15 cellular contexts compared by ENCODE assay signal in the genomic region with DNA sequence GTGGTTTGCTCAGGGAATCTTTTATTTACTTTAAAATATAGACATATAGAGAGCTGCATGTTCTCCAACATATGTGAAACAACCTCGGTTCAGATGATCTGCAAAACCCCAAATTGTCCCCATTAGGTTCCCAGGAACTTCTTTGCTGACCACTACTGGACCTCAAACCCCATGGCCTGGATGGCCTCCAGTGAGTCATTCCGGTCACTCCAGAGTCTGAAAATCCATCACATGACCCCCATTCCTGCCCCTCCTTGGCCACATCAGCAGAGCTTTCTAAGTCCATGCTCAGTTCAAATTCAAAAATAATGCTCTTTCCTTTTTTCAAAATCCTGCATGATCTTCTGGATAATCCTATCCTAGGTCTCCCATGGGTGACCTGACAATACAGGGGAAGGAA.
"Had no signal": no experiment of that assay in that cellular context is flagged by ENCODE, and none has a peak within 500 bp of the region (broad histone marks: within the 10 kb centered on the region; RNA-seq: fewer than 3 reads in every experiment).

No MANE protein-coding gene starts in this region.

- H3K9ac ChIP-seq: neural progenitor cell had no signal

- H3K4me3 ChIP-seq: esophagus squamous epithelium, neural progenitor cell had no signal

- H3K27me3 ChIP-seq: esophagus squamous epithelium, neural progenitor cell had no signal

- H3K9me3 ChIP-seq: esophagus squamous epithelium had no signal

- H2AFZ ChIP-seq: neural progenitor cell had no signal

- H3K4me2 ChIP-seq: neural progenitor cell had no signal

- ATAC-seq: activated CD4-positive, CD25-positive, alpha-beta regulatory T cell treated with anti-CD3 and anti-CD28 coated beads, Interleukin-2, amount 50 U/mL, for 24 hours; left ventricle myocardium superior; stimulated activated naive B cell treated with anti-CD40 and anti-IgM and Interleukin-4, amounts not matched to agents 10 μg/mL and 1 μg/mL and 100 μg/mL, for 72 hours; T-cell had no signal

- H3K36me3 ChIP-seq: esophagus squamous epithelium, neural progenitor cell had no signal

- DNase-seq: activated CD4-positive, alpha-beta T cell treated with anti-CD3 and anti-CD28 coated beads, Interleukin-2, amount 50 U/mL, for 1 hour; activated gamma-delta T cell treated with Interleukin-2 at 50 U/mL for 16 hours; amniotic stem cell; effector CD8-positive, alpha-beta T cell; esophagus squamous epithelium; foreskin melanocyte; kidney glomerular epithelial cell; left ventricle myocardium superior; stimulated activated CD4-positive, alpha-beta T cell treated with anti-CD3 and anti-CD28 coated beads, Interleukin-2, amount 100 ng/mL, for 48 hours; stimulated activated naive B cell treated with anti-CD40 and anti-IgM and Interleukin-4, amounts not matched to agents 10 μg/mL and 1 μg/mL and 100 μg/mL, for 72 hours; T-cell; T1000; trophoblast cell had no signal

- H3K4me1 ChIP-seq: neural progenitor cell had no signal

- H3K27ac ChIP-seq: neural progenitor cell had no signal
